Comparison of ENCODE assay signal across 14 cellular contexts in the genomic region with DNA sequence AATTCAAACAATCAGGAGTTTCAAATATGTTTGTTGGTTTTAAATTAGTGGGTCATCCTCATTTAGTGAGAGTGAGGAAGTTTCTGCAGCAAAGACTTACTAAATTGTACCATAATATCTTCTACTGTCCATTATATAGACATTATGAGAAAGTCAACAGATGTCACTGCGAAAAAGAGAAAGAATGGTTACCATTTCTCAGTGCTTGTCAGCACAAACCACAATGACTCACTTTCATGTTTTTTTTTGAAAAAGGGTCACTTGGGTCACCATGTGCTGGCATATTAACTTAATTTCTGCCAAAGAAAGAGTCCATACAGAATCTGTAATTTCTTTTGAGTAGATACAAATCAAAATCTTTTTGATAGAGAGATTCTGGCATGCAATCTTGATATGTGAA.
DNase-seq lines count a peak whose midpoint lies in the region; ATAC-seq and FAIRE-seq lines count a peak whose summit lies in the region.
"Had no signal": no experiment of that assay in that cellular context is flagged by ENCODE, and none has a peak within 500 bp of the region (broad histone marks: within the 10 kb centered on the region; RNA-seq: fewer than 3 reads in every experiment).

No MANE protein-coding gene starts in this region.

- ATAC-seq in GM18907 (IDR thresholded peaks at IDR 0.05; ENCODE audit: unreplicated experiment): peak; percentile 83
- peak; percentile 76 for ATAC-seq in HG02981 (IDR thresholded peaks at IDR 0.05; ENCODE audit: unreplicated experiment)
- ATAC-seq: activated naive CD8-positive, alpha-beta T cell treated with anti-CD3 and anti-CD28 coated beads, Interleukin-2, amount 50 U/mL, for 24 hours; upper lobe of right lung had no signal

- peak; percentile 7 for DNase-seq in RCC 7860 (ENCODE audit: low spot score)
- peak; percentile 30 for DNase-seq in non-pigmented ciliary epithelial cell (ENCODE audit: low read depth)
- DNase-seq in hippocampal formation (lab: John Stamatoyannopoulos, UW): no peak
- no peak for DNase-seq in NCI-H1092 (lab: John Stamatoyannopoulos, UW)
- DNase-seq in activated naive CD4-positive, alpha-beta T cell treated with anti-CD3 and anti-CD28 coated beads, Interleukin-2, amount 50 U/mL, for 16 hours: no peak
- DNase-seq in putamen (ENCODE audit: low spot score): no peak
- DNase-seq: activated naive CD8-positive, alpha-beta T cell treated with anti-CD3 and anti-CD28 coated beads, Interleukin-2, amount 50 U/mL, for 24 hours; NCI-H1436 treated with DMSO at 0.1 percent for 48 hours; sigmoid colon; T-helper 2 cell; upper lobe of right lung had no signal

- FAIRE-seq in RCC 7860 (lab: Jason Lieb, UNC): peak; percentile 83
- FAIRE-seq: endometrium had no signal

Comparison
In these comparisons a context has a peak if more than half of its experiments do, and no peak if none do; other contexts are left out.
1. DNase-seq: peak in RCC 7860 (single experiment) and non-pigmented ciliary epithelial cell (single experiment); none in hippocampal formation (0 of 2), NCI-H1092 (single experiment), activated naive CD4-positive, alpha-beta T cell treated with anti-CD3 and anti-CD28 coated beads, Interleukin-2, amount 50 U/mL, for 16 hours (single experiment) and putamen (single experiment).